12 cellular contexts compared by ENCODE assay signal in the genomic region with DNA sequence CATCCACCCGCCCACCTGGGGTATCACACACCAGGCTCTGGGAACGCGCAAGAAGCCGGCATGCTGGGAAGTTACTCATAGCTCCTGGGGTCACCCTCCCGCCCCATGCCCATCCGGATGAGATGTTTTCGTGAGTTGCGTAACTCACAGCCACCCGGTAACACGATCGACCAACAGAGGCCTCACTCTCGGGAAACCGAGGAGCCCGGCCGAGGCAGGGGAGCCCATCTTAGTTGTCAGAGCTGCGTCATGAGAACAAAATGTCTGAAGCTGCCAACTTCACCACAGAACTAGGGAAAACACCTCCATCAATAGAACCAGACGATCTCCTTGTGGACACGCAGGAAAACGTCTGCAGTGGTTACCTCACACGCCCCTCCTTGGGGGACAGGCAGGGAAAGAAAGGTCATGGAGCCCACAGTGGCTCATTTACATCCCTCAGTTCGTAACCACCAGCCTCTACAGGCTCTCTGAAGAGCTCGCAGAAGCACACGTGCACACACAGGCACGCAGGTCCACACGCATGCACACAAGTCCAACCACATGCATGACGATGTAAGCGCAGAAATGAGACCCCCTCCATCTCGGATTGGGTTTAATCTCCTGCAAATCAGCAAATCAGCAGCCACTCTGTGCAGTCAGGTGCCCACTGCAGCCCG. TPM values are rescaled to one million over a fixed set of nuclear protein-coding genes. Genes with fewer than 3 reads are reported as not detected.
DNase-seq lines count a peak whose midpoint lies in the region; ATAC-seq and TF ChIP-seq lines count a peak whose summit lies in the region.
"Had no signal": no experiment of that assay in that cellular context is flagged by ENCODE, and none has a peak within 500 bp of the region (broad histone marks: within the 10 kb centered on the region; RNA-seq: fewer than 3 reads in every experiment).

No MANE protein-coding gene starts in this region.

- TF ChIP-seq CTCF in MCF 10A (IDR thresholded peaks at IDR 0.05; ENCODE audit: unreplicated experiment) (no peak), prostate gland (IDR thresholded peaks at IDR 0.05) (no peak)

- ATAC-seq in left lobe of liver, result peak; percentile 2
- no peak for ATAC-seq in HG03442 (IDR thresholded peaks at IDR 0.05; ENCODE audit: unreplicated experiment)
- ATAC-seq: stimulated activated memory B cell treated with anti-CD40 and anti-IgM and Interleukin-4, amounts not matched to agents 10 μg/mL and 1 μg/mL and 100 μg/mL, for 72 hours had no signal

- no peaks in the 10 kb centered on the region for H3K4me1 Mint-ChIP-seq in MCF 10A (ENCODE audit: insufficient read depth, unreplicated experiment)
- H3K4me1 Mint-ChIP-seq: stimulated activated memory B cell treated with anti-CD40 and anti-IgM and Interleukin-4, amounts not matched to agents 10 μg/mL and 1 μg/mL and 100 μg/mL, for 72 hours had no signal

- H3K36me3 Mint-ChIP-seq in MCF 10A (ENCODE audit: insufficient read depth, unreplicated experiment), result peaks cover 33% of the 10 kb centered on the region

- no peaks in the 10 kb centered on the region for H3K9me3 Mint-ChIP-seq in MCF 10A (ENCODE audit: unreplicated experiment)
- H3K9me3 Mint-ChIP-seq: activated T-helper 1 cell treated with anti-CD3 and anti-CD28 coated beads, Interleukin-12 subunit alpha, Interleukin-12 subunit beta, Interleukin-2, Interleukin-4 antibody, amounts not matched to agents 30 ng/mL and 10 ng/mL and 1 ng/mL, durations not matched to agents 14 hours and 24 hours and 36 hours; stimulated activated memory B cell treated with anti-CD40 and anti-IgM and Interleukin-4, amounts not matched to agents 10 μg/mL and 1 μg/mL and 100 μg/mL, for 72 hours; T-helper 1 cell treated with Interleukin-12 subunit alpha and Interleukin-12 subunit beta and Interleukin-4 antibody, amounts not matched to agents 30 μg/mL and 1 μg/mL, for 36 hours had no signal

- H3K4me1 ChIP-seq in thymus (ENCODE audit: control insufficient read depth, insufficient read depth, low read length) (no peaks in the 10 kb centered on the region), prostate gland (replicated peaks) (no peaks in the 10 kb centered on the region)
- H3K4me1 ChIP-seq: spleen had no signal

- H3K27me3 ChIP-seq in thymus (ENCODE audit: control insufficient read depth, insufficient read depth) (no peaks in the 10 kb centered on the region), prostate gland (replicated peaks; ENCODE audit: insufficient read depth) (no peaks in the 10 kb centered on the region)
- H3K27me3 ChIP-seq: spleen had no signal

- DNase-seq in HS-5 (ENCODE audit: low read depth) (peak; percentile 59), MCF 10A (ENCODE audit: unreplicated experiment) (peak; percentile 73), left lobe of liver (ENCODE audit: low spot score) (peak; percentile 41), prostate gland (ENCODE audit: low spot score) (no peak)
- DNase-seq in activated CD4-positive, alpha-beta T cell treated with anti-CD3 and anti-CD28 coated beads, Interleukin-2, amount 50 U/mL, for 4 hours, result no peak
- DNase-seq in activated effector memory CD4-positive, alpha-beta T cell treated with anti-CD3 and anti-CD28 coated beads, Interleukin-2, amount 50 U/mL, for 16 hours, result no peak
- DNase-seq: spleen had no signal

- WGBS in thymus, result 90% methylated on average over 29 of the region's 29 CpGs
- 67% methylated on average over 28 of the region's 29 CpGs for WGBS in prostate gland

- CTCF ChIA-PET in MCF 10A (lab: Yijun Ruan, JAX), result interaction anchor here (1.5 kb wide), 1 partner anchor 68 kb away, joined by 4 read pairs; no protein-coding TSS in a partner anchor

- POLR2A ChIA-PET in MCF 10A (lab: Yijun Ruan, JAX), result interaction anchor here (0.5 to 1.0 kb wide), 3 partner anchors 10 to 23 kb away, joined by 3 to 5 read pairs (median 5); no protein-coding TSS in a partner anchor

- no peaks in the 10 kb centered on the region for H3K9me3 ChIP-seq in thymus (ENCODE audit: control insufficient read depth)
- H3K9me3 ChIP-seq in prostate gland, result no peaks in the 10 kb centered on the region
- H3K9me3 ChIP-seq: spleen had no signal

- no peak overlapping the region for H3K27ac Mint-ChIP-seq in MCF 10A (ENCODE audit: low read depth, unreplicated experiment)
- H3K27ac Mint-ChIP-seq: activated T-helper 1 cell treated with anti-CD3 and anti-CD28 coated beads, Interleukin-12 subunit alpha, Interleukin-12 subunit beta, Interleukin-2, Interleukin-4 antibody, amounts not matched to agents 30 ng/mL and 10 ng/mL and 1 ng/mL, durations not matched to agents 14 hours and 24 hours and 36 hours; stimulated activated memory B cell treated with anti-CD40 and anti-IgM and Interleukin-4, amounts not matched to agents 10 μg/mL and 1 μg/mL and 100 μg/mL, for 72 hours; T-helper 1 cell treated with Interleukin-12 subunit alpha and Interleukin-12 subunit beta and Interleukin-4 antibody, amounts not matched to agents 30 μg/mL and 1 μg/mL, for 36 hours had no signal

- H3K27me3 Mint-ChIP-seq in MCF 10A (ENCODE audit: insufficient read depth, unreplicated experiment), result no peaks in the 10 kb centered on the region
- H3K27me3 Mint-ChIP-seq: stimulated activated memory B cell treated with anti-CD40 and anti-IgM and Interleukin-4, amounts not matched to agents 10 μg/mL and 1 μg/mL and 100 μg/mL, for 72 hours had no signal

- intact Hi-C loops in MCF 10A (cut with micrococcal nuclease), result no loop called here
- intact Hi-C loops in prostate gland (cut with DNase I), result no loop called here

- H3K36me3 ChIP-seq in thymus (ENCODE audit: control insufficient read depth, insufficient read depth), result peaks cover 3% of the 10 kb centered on the region
- H3K36me3 ChIP-seq in prostate gland, result peaks cover 6 to 9% of the 10 kb centered on the region in 2 donors

- H3K4me3 Mint-ChIP-seq in MCF 10A (ENCODE audit: unreplicated experiment), result no peak overlapping the region
- H3K4me3 Mint-ChIP-seq: activated T-helper 1 cell treated with anti-CD3 and anti-CD28 coated beads, Interleukin-12 subunit alpha, Interleukin-12 subunit beta, Interleukin-2, Interleukin-4 antibody, amounts not matched to agents 30 ng/mL and 10 ng/mL and 1 ng/mL, durations not matched to agents 14 hours and 24 hours and 36 hours; stimulated activated memory B cell treated with anti-CD40 and anti-IgM and Interleukin-4, amounts not matched to agents 10 μg/mL and 1 μg/mL and 100 μg/mL, for 72 hours; T-helper 1 cell treated with Interleukin-12 subunit alpha and Interleukin-12 subunit beta and Interleukin-4 antibody, amounts not matched to agents 30 μg/mL and 1 μg/mL, for 36 hours had no signal

- H3K27ac ChIP-seq in thymus (ENCODE audit: low read depth) (peak overlapping the region; percentile 48), prostate gland (no peak overlapping the region)
- H3K27ac ChIP-seq: spleen had no signal

- BruUV-seq in MCF 10A (replicated peaks; lab: Mats Ljungman, UMichigan), result no TSS peak

- TF ChIP-seq POLR2A in prostate gland (IDR thresholded peaks at IDR 0.05), result no peak

- H3K4me3 ChIP-seq in thymus (ENCODE audit: low read length) (no peak overlapping the region), prostate gland (no peak overlapping the region)

RNA-seq across cellular contexts. Expression of a gene that starts 26.3 kb away (rescaled TPM):
- total RNA-seq in MCF 10A (2022) (50.1 and 61.9 TPM in 2 replicates), left lobe of liver (297 TPM), prostate gland (100 to 1,000 TPM in 1 of 2 donors, 10 to 100 TPM in 1; 81.7 to 270 TPM)
- polyA plus RNA-seq in thymus, result 50.0 TPM

Comparison
In these comparisons a context has a peak if more than half of its experiments do, and no peak if none do; other contexts are left out.
1. DNase-seq: peak in HS-5 (single experiment), MCF 10A (single experiment) and left lobe of liver (single experiment); none in activated CD4-positive, alpha-beta T cell treated with anti-CD3 and anti-CD28 coated beads, Interleukin-2, amount 50 U/mL, for 4 hours (0 of 2), activated effector memory CD4-positive, alpha-beta T cell treated with anti-CD3 and anti-CD28 coated beads, Interleukin-2, amount 50 U/mL, for 16 hours (single experiment) and prostate gland (single experiment).